Comparison of ENCODE assay signal across 8 cellular contexts in the genomic region with DNA sequence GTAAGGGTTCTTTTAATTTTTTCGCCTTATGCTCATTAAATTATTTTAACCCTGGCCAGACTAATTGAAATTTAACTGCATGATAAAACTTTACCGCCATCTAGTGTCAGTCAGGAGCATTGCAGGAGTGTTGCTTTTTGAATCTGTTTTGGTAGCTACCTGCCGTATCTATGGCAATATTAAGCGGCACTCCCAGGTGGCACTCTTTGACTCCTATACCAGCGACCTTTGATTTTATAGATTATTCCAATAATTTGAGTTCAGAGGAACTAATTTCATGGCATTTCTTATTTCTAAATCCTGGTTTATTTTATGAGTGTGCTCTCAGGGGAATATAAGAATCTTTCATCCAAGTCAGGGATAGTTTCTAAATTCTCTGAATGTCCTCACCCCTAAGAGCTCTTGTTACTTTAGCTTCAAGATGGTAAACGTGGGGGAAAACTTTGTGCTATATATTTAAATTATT.
DNase-seq lines count a peak whose midpoint lies in the region; ATAC-seq, FAIRE-seq and TF ChIP-seq lines count a peak whose summit lies in the region.

No MANE protein-coding gene starts in this region.

- peaks cover 3% of the 10 kb centered on the region for H3K27me3 ChIP-seq in BJ (ENCODE audit: control insufficient read depth, insufficient read depth, low read length)

- CTCF ChIA-PET in BJ (lab: Yijun Ruan, JAX), result interaction anchor here (0.6 to 9.6 kb wide), 46 partner anchors 9 to 903 kb away, joined by 3 to 148 read pairs (median 5); a partner anchor contains a TSS

- TF ChIP-seq CTCF in BJ (IDR thresholded peaks at IDR 0.05; ENCODE audit: insufficient read depth, low read depth, low read length) (peak; percentile 86), astrocyte of the cerebellum (IDR thresholded peaks at IDR 0.05; ENCODE audit: low read depth, low read length, missing control alignments) (peak; percentile 85)

- POLR2A ChIA-PET in BJ (lab: Charles Lee), result interaction anchor here (1.1 kb wide), 1 partner anchor 89 kb away, joined by 3 read pairs; no protein-coding TSS in a partner anchor

- ATAC-seq in GM18858 (IDR thresholded peaks at IDR 0.05; ENCODE audit: unreplicated experiment), result peak; percentile 37

- peak; percentile 96 for TF ChIP-seq RAD21 in Ishikawa (IDR thresholded peaks at IDR 0.05; ENCODE audit: low read depth)

- peak; percentile 76 for FAIRE-seq in RCC 7860 (lab: Jason Lieb, UNC)

- in situ Hi-C loops in astrocyte of the cerebellum (cut with HindIII; ENCODE audit: low sequenced_read_pairs), result loop anchor here (5.0 to 25.0 kb wide), 2 partner anchors 88 to 233 kb away; no protein-coding TSS in a partner anchor

- H3K4me3 ChIP-seq in BJ (ENCODE audit: low read depth, low read length), result no peak overlapping the region
- no peak overlapping the region for H3K4me3 ChIP-seq in astrocyte of the cerebellum (ENCODE audit: low read depth, low read length)

- no peaks in the 10 kb centered on the region for H3K36me3 ChIP-seq in BJ (ENCODE audit: control insufficient read depth, insufficient read depth, low read length)

- TF ChIP-seq EP300 in Ishikawa (IDR thresholded peaks at IDR 0.05; ENCODE audit: borderline replicate concordance), result no peak

- DNase-seq in BJ (ENCODE audit: low read depth) (no peak), RCC 7860 (ENCODE audit: low spot score) (peak; percentile 56), astrocyte of the cerebellum (ENCODE audit: low read depth) (peak; percentile 32), iris pigment epithelial cell (ENCODE audit: low read depth) (peak; percentile 45), AG08396 (ENCODE audit: low spot score) (no peak)
- peak; percentile 23 for DNase-seq in stimulated activated CD4-positive, alpha-beta T cell treated with anti-CD3 and anti-CD28 coated beads, Interleukin-4, amount 100 ng/mL, for 1 hour

TF ChIP-seq in Ishikawa, 13 proteins besides CTCF, POLR2A, EP300 and RAD21:
- TF ChIP-seq FOXM1 (IDR thresholded peaks at IDR 0.05; ENCODE audit: borderline replicate concordance, low read depth), result 0 out of 2 replicates have a peak, but pooled peaks have one; percentile 18
- no peak for TF ChIP-seq CREB1 (IDR thresholded peaks at IDR 0.05; ENCODE audit: low read depth)
- TF ChIP-seq TEAD4 (IDR thresholded peaks at IDR 0.05), result no peak
- TF ChIP-seq, protein P1, sequence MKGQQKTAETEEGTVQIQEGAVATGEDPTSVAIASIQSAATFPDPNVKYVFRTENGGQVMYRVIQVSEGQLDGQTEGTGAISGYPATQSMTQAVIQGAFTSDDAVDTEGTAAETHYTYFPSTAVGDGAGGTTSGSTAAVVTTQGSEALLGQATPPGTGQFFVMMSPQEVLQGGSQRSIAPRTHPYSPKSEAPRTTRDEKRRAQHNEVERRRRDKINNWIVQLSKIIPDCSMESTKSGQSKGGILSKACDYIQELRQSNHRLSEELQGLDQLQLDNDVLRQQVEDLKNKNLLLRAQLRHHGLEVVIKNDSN (IDR thresholded peaks at IDR 0.05), result no peak
- TF ChIP-seq NFIC (IDR thresholded peaks at IDR 0.05), result no peak
- TF ChIP-seq, protein P2, sequence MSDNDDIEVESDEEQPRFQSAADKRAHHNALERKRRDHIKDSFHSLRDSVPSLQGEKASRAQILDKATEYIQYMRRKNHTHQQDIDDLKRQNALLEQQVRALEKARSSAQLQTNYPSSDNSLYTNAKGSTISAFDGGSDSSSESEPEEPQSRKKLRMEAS (IDR thresholded peaks at IDR 0.05), result no peak
- no peak for TF ChIP-seq YY1 (IDR thresholded peaks at IDR 0.05; ENCODE audit: low read depth)

Comparison
In these comparisons a context has a peak if more than half of its experiments do, and no peak if none do; other contexts are left out.
1. DNase-seq: peak in RCC 7860 (single experiment), astrocyte of the cerebellum (single experiment), iris pigment epithelial cell (single experiment) and stimulated activated CD4-positive, alpha-beta T cell treated with anti-CD3 and anti-CD28 coated beads, Interleukin-4, amount 100 ng/mL, for 1 hour (single experiment); none in BJ (single experiment) and AG08396 (single experiment).